ENCODE assay signal across 9 cellular contexts in the genomic region with DNA sequence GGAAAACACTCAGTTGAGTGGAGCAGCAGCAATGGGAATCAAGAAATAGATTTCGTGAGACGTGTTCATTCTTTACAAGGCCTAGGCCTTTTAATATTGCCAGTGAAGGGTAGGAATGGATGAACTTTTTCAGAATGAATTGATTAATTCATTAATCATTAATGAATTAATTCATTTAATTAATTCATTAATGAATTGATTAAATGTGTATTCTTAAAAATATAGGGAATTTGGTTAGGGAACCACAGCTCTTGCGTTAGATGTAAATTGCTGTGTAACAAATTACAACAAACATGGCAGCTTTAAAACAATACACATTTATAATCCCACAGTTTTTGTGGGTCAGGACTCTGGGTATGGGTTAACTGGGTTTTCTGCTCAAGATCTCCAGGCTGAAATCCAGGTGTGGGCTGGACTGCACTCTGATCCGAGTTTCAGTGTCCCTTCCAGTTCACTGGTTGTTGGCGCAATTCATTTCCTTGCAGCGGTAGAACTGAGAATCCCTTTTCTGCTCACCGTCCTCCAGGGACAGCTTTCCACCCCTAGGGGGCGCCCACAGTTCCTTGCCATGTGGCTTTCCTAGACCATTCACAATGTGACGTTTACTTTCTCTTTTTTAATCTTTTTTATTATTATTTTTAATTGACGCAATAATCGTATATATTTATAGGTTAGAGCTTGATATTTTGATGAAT. TPM values are rescaled to one million over a fixed set of nuclear protein-coding genes. Genes with fewer than 3 reads are reported as not detected.
DNase-seq lines count a peak whose midpoint lies in the region; ATAC-seq, FAIRE-seq and TF ChIP-seq lines count a peak whose summit lies in the region.
"Had no signal": no experiment of that assay in that cellular context is flagged by ENCODE, and none has a peak within 500 bp of the region (broad histone marks: within the 10 kb centered on the region; RNA-seq: fewer than 3 reads in every experiment).

No MANE protein-coding gene starts in this region.

- WGBS in aorta, 2 donors = 39 to 40% methylated on average over 11 of the region's 11 CpGs

- H3K27ac ChIP-seq in aorta (ENCODE audit: low read depth in 1 of 2, low read length in 2 of 2) = no peak overlapping the region

- peak; percentile 66 for FAIRE-seq in RCC 7860 (lab: Jason Lieb, UNC)
- FAIRE-seq: colon had no signal

- no peak overlapping the region for H3K4me3 ChIP-seq in aorta (ENCODE audit: low read length in 2 of 2)

- DNase-seq in COLO668 (lab: John Stamatoyannopoulos, UW; ENCODE audit: unreplicated experiment) (peak; percentile 52), GM19240 (ENCODE audit: insufficient read length, low spot score) (peak; percentile 50), RCC 7860 (ENCODE audit: low spot score) (peak; percentile 54), glomerular visceral epithelial cell (ENCODE audit: extremely low spot score) (peak; percentile 82), progenitor cell of endocrine pancreas (ENCODE audit: low spot score, unreplicated experiment) (peak; percentile 51), aorta (peak; percentile 82 to 85)
- DNase-seq in activated T-helper 2 cell treated with anti-CD3 and anti-CD28 coated beads, Interferon-gamma antibody, Interleukin-2, Interleukin-4, amounts not matched to agents 10 μg/mL and 5 μg/mL and 100 μg/mL, durations not matched to agents 14 hours and 24 hours and 36 hours (ENCODE audit: low spot score) = peak; percentile 67

- peak; percentile 87 for TF ChIP-seq CTCF in progenitor cell of endocrine pancreas (IDR thresholded peaks at IDR 0.05; ENCODE audit: unreplicated experiment)

- no peaks in the 10 kb centered on the region for H3K4me1 ChIP-seq in aorta (ENCODE audit: control insufficient read depth in 1 of 2, insufficient read depth in 2 of 2, low read length in 2 of 2)

- no peak overlapping the region for H3K4me3 Mint-ChIP-seq in activated T-helper 2 cell treated with anti-CD3 and anti-CD28 coated beads, Interferon-gamma antibody, Interleukin-2, Interleukin-4, amounts not matched to agents 10 μg/mL and 5 μg/mL and 100 μg/mL, durations not matched to agents 14 hours and 24 hours and 36 hours (ENCODE audit: low read depth)
- no peak overlapping the region for H3K4me3 Mint-ChIP-seq in progenitor cell of endocrine pancreas (ENCODE audit: low read depth)

- H3K27me3 Mint-ChIP-seq in activated T-helper 2 cell treated with anti-CD3 and anti-CD28 coated beads, Interferon-gamma antibody, Interleukin-2, Interleukin-4, amounts not matched to agents 10 μg/mL and 5 μg/mL and 100 μg/mL, durations not matched to agents 14 hours and 24 hours and 36 hours (ENCODE audit: low read depth) = peaks cover 9% of the 10 kb centered on the region
- peaks cover 4% of the 10 kb centered on the region for H3K27me3 Mint-ChIP-seq in progenitor cell of endocrine pancreas

- no peaks in the 10 kb centered on the region for H3K36me3 Mint-ChIP-seq in activated T-helper 2 cell treated with anti-CD3 and anti-CD28 coated beads, Interferon-gamma antibody, Interleukin-2, Interleukin-4, amounts not matched to agents 10 μg/mL and 5 μg/mL and 100 μg/mL, durations not matched to agents 14 hours and 24 hours and 36 hours (ENCODE audit: low read depth)
- no peaks in the 10 kb centered on the region for H3K36me3 Mint-ChIP-seq in progenitor cell of endocrine pancreas (ENCODE audit: insufficient read depth)

- ATAC-seq in HG03432 (IDR thresholded peaks at IDR 0.05; ENCODE audit: unreplicated experiment) = peak; percentile 92
- ATAC-seq in aorta (ENCODE audit: low FRiP score) = peak; percentile 67

- no peaks in the 10 kb centered on the region for H3K9me3 Mint-ChIP-seq in activated T-helper 2 cell treated with anti-CD3 and anti-CD28 coated beads, Interferon-gamma antibody, Interleukin-2, Interleukin-4, amounts not matched to agents 10 μg/mL and 5 μg/mL and 100 μg/mL, durations not matched to agents 14 hours and 24 hours and 36 hours
- H3K9me3 Mint-ChIP-seq in progenitor cell of endocrine pancreas (ENCODE audit: low read depth) = peaks cover 5% of the 10 kb centered on the region

- H3K36me3 ChIP-seq in aorta (ENCODE audit: control insufficient read depth in 1 of 2, insufficient read depth in 2 of 2, low read length in 1 of 2) = no peaks in the 10 kb centered on the region

- peaks cover 5% of the 10 kb centered on the region for H3K4me1 Mint-ChIP-seq in activated T-helper 2 cell treated with anti-CD3 and anti-CD28 coated beads, Interferon-gamma antibody, Interleukin-2, Interleukin-4, amounts not matched to agents 10 μg/mL and 5 μg/mL and 100 μg/mL, durations not matched to agents 14 hours and 24 hours and 36 hours (ENCODE audit: low read depth)
- H3K4me1 Mint-ChIP-seq in progenitor cell of endocrine pancreas (ENCODE audit: low read depth) = peaks cover 6% of the 10 kb centered on the region

- intact Hi-C loops in activated T-helper 2 cell treated with anti-CD3 and anti-CD28 coated beads, Interferon-gamma antibody, Interleukin-2, Interleukin-4, amounts not matched to agents 10 μg/mL and 5 μg/mL and 100 μg/mL, durations not matched to agents 14 hours and 24 hours and 36 hours (cut with micrococcal nuclease) = no loop called here
- intact Hi-C loops in aorta (cut with DNase I) = loop anchor here in 1 of 2 donors (2.0 kb wide), 1 partner anchor 96 kb away; no protein-coding TSS in a partner anchor

- no peak overlapping the region for H3K27ac Mint-ChIP-seq in activated T-helper 2 cell treated with anti-CD3 and anti-CD28 coated beads, Interferon-gamma antibody, Interleukin-2, Interleukin-4, amounts not matched to agents 10 μg/mL and 5 μg/mL and 100 μg/mL, durations not matched to agents 14 hours and 24 hours and 36 hours
- H3K27ac Mint-ChIP-seq in progenitor cell of endocrine pancreas = no peak overlapping the region

- no peaks in the 10 kb centered on the region for H3K27me3 ChIP-seq in aorta (ENCODE audit: control insufficient read depth in 1 of 2, insufficient read depth in 2 of 2, low read length in 1 of 2)

- no peaks in the 10 kb centered on the region for H3K9me3 ChIP-seq in aorta (ENCODE audit: control insufficient read depth, low read length)

RNA-seq across cellular contexts. Expression of a gene that starts 32.8 kb away (rescaled TPM):
- total RNA-seq in activated T-helper 2 cell treated with anti-CD3 and anti-CD28 coated beads, Interferon-gamma antibody, Interleukin-2, Interleukin-4, amounts not matched to agents 10 μg/mL and 5 μg/mL and 100 μg/mL, durations not matched to agents 14 hours and 24 hours and 36 hours = not detected in 2 replicates
- total RNA-seq in progenitor cell of endocrine pancreas = 0.81 and 1.00 TPM in 2 replicates
- 1 to 10 TPM; 1.1 to 2.5 TPM for total RNA-seq in aorta
- polyA plus RNA-seq in aorta = 1 to 10 TPM in 1 of 2 donors, under 1 TPM in 1; 0.51 to 8.9 TPM
